Comparison of ENCODE assay signal across 7 cellular contexts in the genomic region with DNA sequence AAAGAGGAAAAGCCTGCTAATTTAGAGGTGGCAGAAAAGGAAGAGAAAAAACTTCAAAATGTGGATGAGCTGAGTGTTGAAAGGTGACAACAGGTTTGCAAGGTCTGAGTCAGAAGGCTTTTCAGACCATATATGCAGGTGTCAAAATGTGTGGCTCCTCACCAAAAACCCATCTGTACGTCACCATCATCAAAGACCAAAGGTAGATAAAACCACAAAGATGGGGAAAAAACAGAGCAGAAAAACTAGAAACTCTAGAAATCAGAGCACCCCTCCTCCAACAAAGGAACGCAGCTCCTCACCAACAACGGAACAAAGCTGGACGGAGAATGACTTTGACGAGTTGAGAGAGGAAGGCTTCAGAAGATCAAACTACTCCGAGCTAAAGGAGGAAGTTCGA. TPM values are rescaled to one million over a fixed set of nuclear protein-coding genes. Genes with fewer than 3 reads are reported as not detected.
DNase-seq lines count a peak whose midpoint lies in the region; ATAC-seq and TF ChIP-seq lines count a peak whose summit lies in the region.
"Not testable (repeated sequence)": the region's sequence is repeated elsewhere in the genome, so short reads cannot be mapped to it uniquely, and the experiment has no call there.

No MANE protein-coding gene starts in this region.

- POLR2A ChIA-PET in CD4-positive, alpha-beta T cell (lab: Charles Lee) = interaction anchor here (0.8 to 2.3 kb wide), 4 partner anchors 9 to 153 kb away, joined by 3 to 27 read pairs (median 5); partner anchors contain the start of gene TLE4

- H3K27me3 Mint-ChIP-seq in CD4-positive, alpha-beta T cell; activated T-cell treated with anti-CD3 and anti-CD28 coated beads, Interleukin-2, amount 50 U/mL, for 24 hours; activated naive CD4-positive, alpha-beta T cell treated with anti-CD3 and anti-CD28 coated beads for 36 hours (ENCODE audit: low read depth); activated naive CD8-positive, alpha-beta T cell treated with anti-CD3 and anti-CD28 coated beads, Interleukin-2, amount 50 U/mL, for 24 hours: not testable (repeated sequence)
- peaks cover 11% of the 10 kb centered on the region for H3K27me3 Mint-ChIP-seq in T-helper 17 cell

- intact Hi-C loops in CD4-positive, alpha-beta T cell (cut with DNase I, micrococcal nuclease) = loop anchor here in 1 of 2 experiments (1.0 kb wide), 1 partner anchor 27 kb away; the partner anchor contains the start of gene TLE4
- intact Hi-C loops in activated naive CD4-positive, alpha-beta T cell treated with anti-CD3 and anti-CD28 coated beads for 36 hours (cut with micrococcal nuclease) = loop anchor here (1.0 to 5.0 kb wide), 2 partner anchors 27 to 67 kb away; partner anchors contain the start of gene TLE4

- H3K9me3 ChIP-seq in CD4-positive, alpha-beta T cell (ENCODE audit: control insufficient read depth, low read length); T-helper 17 cell (ENCODE audit: control insufficient read depth, low read length, poor library complexity, severe bottlenecking): not testable (repeated sequence)

- peak overlapping the region; percentile 40 for H3K4me3 Mint-ChIP-seq in CD4-positive, alpha-beta T cell
- H3K4me3 Mint-ChIP-seq in T-helper 17 cell = peak overlapping the region; percentile 56
- peak overlapping the region; percentile 56 for H3K4me3 Mint-ChIP-seq in activated T-cell treated with anti-CD3 and anti-CD28 coated beads, Interleukin-2, amount 50 U/mL, for 24 hours
- peak overlapping the region; percentile 43 for H3K4me3 Mint-ChIP-seq in activated naive CD4-positive, alpha-beta T cell treated with anti-CD3 and anti-CD28 coated beads for 36 hours
- peak overlapping the region; percentile 56 for H3K4me3 Mint-ChIP-seq in activated naive CD8-positive, alpha-beta T cell treated with anti-CD3 and anti-CD28 coated beads, Interleukin-2, amount 50 U/mL, for 24 hours

- not testable (repeated sequence) for TF ChIP-seq CTCF in CD4-positive, alpha-beta T cell (IDR thresholded peaks at IDR 0.05)

- H3K9me3 Mint-ChIP-seq in CD4-positive, alpha-beta T cell; activated naive CD4-positive, alpha-beta T cell treated with anti-CD3 and anti-CD28 coated beads for 36 hours; activated naive CD8-positive, alpha-beta T cell treated with anti-CD3 and anti-CD28 coated beads, Interleukin-2, amount 50 U/mL, for 24 hours: not testable (repeated sequence)
- peaks cover 14% of the 10 kb centered on the region for H3K9me3 Mint-ChIP-seq in activated T-cell treated with anti-CD3 and anti-CD28 coated beads, Interleukin-2, amount 50 U/mL, for 24 hours

- H3K27ac Mint-ChIP-seq in CD4-positive, alpha-beta T cell = peak overlapping the region; percentile 70
- not testable (repeated sequence) for H3K27ac Mint-ChIP-seq in T-helper 17 cell
- H3K27ac Mint-ChIP-seq in activated T-cell treated with anti-CD3 and anti-CD28 coated beads, Interleukin-2, amount 50 U/mL, for 24 hours = peak overlapping the region; percentile 48
- peak overlapping the region; percentile 52 for H3K27ac Mint-ChIP-seq in activated naive CD4-positive, alpha-beta T cell treated with anti-CD3 and anti-CD28 coated beads for 36 hours
- H3K27ac Mint-ChIP-seq in activated naive CD8-positive, alpha-beta T cell treated with anti-CD3 and anti-CD28 coated beads, Interleukin-2, amount 50 U/mL, for 24 hours = peak overlapping the region; percentile 74

- H3K27me3 ChIP-seq in CD4-positive, alpha-beta T cell (ENCODE audit: control insufficient read depth, insufficient read depth, low read length) = not testable (repeated sequence)

- not testable (repeated sequence) for H3K27ac ChIP-seq in CD4-positive, alpha-beta T cell (ENCODE audit: low read depth, low read length)

- H3K36me3 Mint-ChIP-seq in CD4-positive, alpha-beta T cell (ENCODE audit: low read depth); T-helper 17 cell (ENCODE audit: low read depth); activated T-cell treated with anti-CD3 and anti-CD28 coated beads, Interleukin-2, amount 50 U/mL, for 24 hours (ENCODE audit: low read depth); activated naive CD4-positive, alpha-beta T cell treated with anti-CD3 and anti-CD28 coated beads for 36 hours (ENCODE audit: low read depth); activated naive CD8-positive, alpha-beta T cell treated with anti-CD3 and anti-CD28 coated beads, Interleukin-2, amount 50 U/mL, for 24 hours (ENCODE audit: low read depth): not testable (repeated sequence)

- CTCF ChIA-PET in CD4-positive, alpha-beta T cell (lab: Charles Lee) = interaction anchor here (1.6 kb wide), 1 partner anchor 14 kb away, joined by 3 read pairs; no protein-coding TSS in a partner anchor
- CTCF ChIA-PET in activated naive CD4-positive, alpha-beta T cell treated with anti-CD3 and anti-CD28 coated beads for 36 hours (lab: Charles Lee) = interaction anchor here (0.6 to 1.6 kb wide), 3 partner anchors 10 to 67 kb away, joined by 3 to 8 read pairs (median 4); no protein-coding TSS in a partner anchor

- peak; percentile 98 for ATAC-seq in CD4-positive, alpha-beta T cell (ENCODE audit: poor library complexity)
- peak; percentile 95 for ATAC-seq in T-helper 17 cell
- peak; percentile 97 for ATAC-seq in activated naive CD8-positive, alpha-beta T cell treated with anti-CD3 and anti-CD28 coated beads, Interleukin-2, amount 50 U/mL, for 24 hours

- DNase-seq in CD4-positive, alpha-beta T cell = peak in 6 of 10 experiments; percentile 4 to 42 (median 12)
- DNase-seq in T-helper 17 cell; activated T-cell treated with anti-CD3 and anti-CD28 coated beads, Interleukin-2, amount 50 U/mL, for 24 hours: not testable (repeated sequence)
- DNase-seq in activated CD4-positive, alpha-beta T cell treated with anti-CD3 and anti-CD28 coated beads, Interleukin-2, amount 50 U/mL, for 4 hours = peak; percentile 2 to 6
- peak; percentile 73 for DNase-seq in activated naive CD4-positive, alpha-beta T cell treated with anti-CD3 and anti-CD28 coated beads for 36 hours
- peak; percentile 5 for DNase-seq in activated naive CD8-positive, alpha-beta T cell treated with anti-CD3 and anti-CD28 coated beads, Interleukin-2, amount 50 U/mL, for 24 hours
- peak; percentile 9 for DNase-seq in stimulated activated CD4-positive, alpha-beta T cell treated with anti-CD3 and anti-CD28 coated beads, Interleukin-2, amount 100 ng/mL, for 4 hours (ENCODE audit: low read depth)

- peaks cover 24% of the 10 kb centered on the region for H3K4me1 Mint-ChIP-seq in CD4-positive, alpha-beta T cell (ENCODE audit: low read depth)
- H3K4me1 Mint-ChIP-seq in T-helper 17 cell = not testable (repeated sequence)
- peaks cover 24% of the 10 kb centered on the region for H3K4me1 Mint-ChIP-seq in activated T-cell treated with anti-CD3 and anti-CD28 coated beads, Interleukin-2, amount 50 U/mL, for 24 hours (ENCODE audit: low read depth)
- peaks cover 18% of the 10 kb centered on the region for H3K4me1 Mint-ChIP-seq in activated naive CD4-positive, alpha-beta T cell treated with anti-CD3 and anti-CD28 coated beads for 36 hours (ENCODE audit: low read depth)
- peaks cover 23% of the 10 kb centered on the region for H3K4me1 Mint-ChIP-seq in activated naive CD8-positive, alpha-beta T cell treated with anti-CD3 and anti-CD28 coated beads, Interleukin-2, amount 50 U/mL, for 24 hours

RNA-seq across cellular contexts. Expression of gene TLE4, which starts 27.4 kb away (rescaled TPM):
- 100 to 1,000 TPM; 125 to 136 TPM for total RNA-seq in CD4-positive, alpha-beta T cell
- total RNA-seq in T-helper 17 cell = 100 to 1,000 TPM; 104 to 154 TPM
- 10 to 100 TPM; 11.2 to 13.1 TPM for total RNA-seq in activated naive CD4-positive, alpha-beta T cell treated with anti-CD3 and anti-CD28 coated beads for 36 hours

Comparison
In these comparisons a context has a peak if more than half of its experiments do, and no peak if none do; other contexts are left out.
1. RNA of gene TLE4, which starts 27.4 kb away (total RNA-seq): 104 to 154 TPM in T-helper 17 cell and 125 to 136 TPM in CD4-positive, alpha-beta T cell; 11.2 to 13.1 TPM in activated naive CD4-positive, alpha-beta T cell treated with anti-CD3 and anti-CD28 coated beads for 36 hours; every median in the first group is over 4 times any median in the second.
2. Peak in every context shown above with its lines, with median percentiles within 50 percentile points of each other: ATAC-seq and H3K4me3 Mint-ChIP-seq.